In the genomic region with DNA sequence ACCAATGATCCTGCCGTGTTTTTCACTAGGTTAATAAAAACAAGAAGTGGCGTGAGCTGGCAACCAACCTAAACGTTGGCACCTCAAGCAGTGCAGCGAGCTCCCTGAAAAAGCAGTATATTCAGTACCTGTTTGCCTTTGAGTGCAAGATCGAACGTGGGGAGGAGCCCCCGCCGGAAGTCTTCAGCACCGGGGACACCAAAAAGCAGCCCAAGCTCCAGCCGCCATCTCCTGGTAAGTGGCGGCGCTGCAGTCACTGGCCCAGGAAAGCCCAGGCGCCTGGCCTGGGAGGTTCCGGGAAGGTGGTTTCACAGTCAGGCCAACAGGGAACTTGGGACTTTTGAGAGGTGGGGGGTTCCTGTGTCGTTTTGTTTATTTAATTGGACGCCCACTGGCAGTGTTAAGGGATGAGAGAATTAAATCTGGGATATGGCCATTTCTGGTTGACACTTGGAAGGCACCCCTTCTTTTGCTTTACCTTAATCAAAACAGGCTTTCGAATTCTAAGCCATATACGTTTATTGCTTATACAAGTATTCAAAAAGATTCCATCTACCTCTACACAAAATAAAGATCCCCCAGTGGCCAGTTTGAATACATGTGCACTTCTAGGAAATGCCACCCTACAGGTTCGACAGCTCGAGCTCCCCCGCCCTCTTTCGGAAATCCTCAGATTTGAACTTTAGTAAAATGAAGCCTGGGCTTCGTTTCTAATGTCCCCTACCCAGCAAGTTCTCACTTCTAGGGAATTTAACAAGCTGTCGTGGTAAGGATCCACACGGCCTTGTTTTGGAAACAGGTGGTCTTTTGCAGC, we compare ENCODE assay signal across 8 cellular contexts.
A peak's percentile ranks its signal among the peaks of the same experiment; 100 is the strongest.
DNase-seq lines count a peak whose midpoint lies in the region; ATAC-seq and TF ChIP-seq lines count a peak whose summit lies in the region.

No MANE protein-coding gene starts in this region.

- H3K27me3 ChIP-seq in DND-41 (ENCODE audit: insufficient read depth, low read length, poor library complexity) (no peaks in the 10 kb centered on the region), KMS-11 (ENCODE audit: insufficient read depth, low read depth) (no peaks in the 10 kb centered on the region), upper lobe of left lung (no peaks in the 10 kb centered on the region)

- H3K9me3 ChIP-seq in DND-41 (ENCODE audit: insufficient read depth, low read length, severe bottlenecking), result no peaks in the 10 kb centered on the region
- no peaks in the 10 kb centered on the region for H3K9me3 ChIP-seq in upper lobe of left lung

- TF ChIP-seq CTCF in DND-41 (IDR thresholded peaks at IDR 0.05; ENCODE audit: borderline replicate concordance, extremely low read depth, low read length, poor library complexity, severe bottlenecking) (peak; percentile 73), KMS-11 (conservative IDR thresholded peaks at IDR 0.05; ENCODE audit: low read depth, low read length) (peak; percentile 80), upper lobe of left lung (IDR thresholded peaks at IDR 0.05) (peak; percentile 77 to 91 (median 86))

- H3K79me2 ChIP-seq in DND-41 (ENCODE audit: insufficient read depth, low read length) (no peaks in the 10 kb centered on the region), KMS-11 (ENCODE audit: insufficient read depth, low read depth) (no peaks in the 10 kb centered on the region)

- peaks cover 7% of the 10 kb centered on the region for H3K4me1 Mint-ChIP-seq in activated naive CD8-positive, alpha-beta T cell treated with anti-CD3 and anti-CD28 coated beads for 36 hours

- H3K27ac Mint-ChIP-seq in activated naive CD8-positive, alpha-beta T cell treated with anti-CD3 and anti-CD28 coated beads for 36 hours, result no peak overlapping the region

- no peak overlapping the region for H3K4me3 Mint-ChIP-seq in activated naive CD8-positive, alpha-beta T cell treated with anti-CD3 and anti-CD28 coated beads for 36 hours

- H3K36me3 ChIP-seq in DND-41 (ENCODE audit: insufficient read depth, low read length) (peaks cover 84% of the 10 kb centered on the region), KMS-11 (ENCODE audit: insufficient read depth) (0 out of 2 replicates have a peak, but pooled peaks cover 2% of the 10 kb centered on the region), upper lobe of left lung (peaks cover 16 to 75% (median 35%) of the 10 kb centered on the region in 4 donors)

- no peaks in the 10 kb centered on the region for H3K4me1 ChIP-seq in DND-41 (ENCODE audit: insufficient read depth, low read length)
- peaks cover 68% of the 10 kb centered on the region for H3K4me1 ChIP-seq in KMS-11 (ENCODE audit: low read depth, poor library complexity, severe bottlenecking)
- H3K4me1 ChIP-seq in upper lobe of left lung, result peaks cover 2 to 18% (median 15%) of the 10 kb centered on the region in 4 donors

- H3K27me3 Mint-ChIP-seq in activated naive CD8-positive, alpha-beta T cell treated with anti-CD3 and anti-CD28 coated beads for 36 hours, result no peaks in the 10 kb centered on the region

- ATAC-seq in DND-41 (ENCODE audit: insufficient read depth, low read depth) (peak; percentile 66; the same call in 1 of the 3 replicates), SK-N-SH treated with all-trans-retinoic acid at 6 μM for 48 hours (peak; percentile 90), Right ventricle myocardium superior (ENCODE audit: poor library complexity) (peak; percentile 79), upper lobe of left lung (ENCODE audit: low FRiP score in 2 of 2) (peak; percentile 69 to 87), HG03521 (IDR thresholded peaks at IDR 0.05; ENCODE audit: unreplicated experiment) (no peak)

- peaks cover 6% of the 10 kb centered on the region for H3K36me3 Mint-ChIP-seq in activated naive CD8-positive, alpha-beta T cell treated with anti-CD3 and anti-CD28 coated beads for 36 hours

- 53 to 56% methylated on average over 25 of the region's 25 CpGs for WGBS in upper lobe of left lung, 2 donors

- no peak for TF ChIP-seq EP300 in upper lobe of left lung (IDR thresholded peaks at IDR 0.05)

- H3K4me2 ChIP-seq in DND-41 (ENCODE audit: insufficient read depth, low read length) (no peak overlapping the region), KMS-11 (peak overlapping the region; percentile 19; the same call in 1 of the 2 replicates)

- H3K9ac ChIP-seq in DND-41 (ENCODE audit: low read depth, low read length), result no peak overlapping the region
- H3K9ac ChIP-seq in KMS-11, result no peak overlapping the region

- H2AFZ ChIP-seq in DND-41 (ENCODE audit: low read depth, low read length) (no peak overlapping the region), KMS-11 (ENCODE audit: low read depth) (no peak overlapping the region)

- peak; percentile 29 for DNase-seq in DND-41
- DNase-seq in activated naive CD8-positive, alpha-beta T cell treated with anti-CD3 and anti-CD28 coated beads for 36 hours, result peak; percentile 55
- DNase-seq in Right ventricle myocardium superior, result peak; percentile 83
- peak; percentile 54 to 96 (median 76) for DNase-seq in posterior cingulate gyrus
- peak; percentile 80 to 89 for DNase-seq in upper lobe of left lung

- H3K27ac ChIP-seq in DND-41 (ENCODE audit: low read length), result no peak overlapping the region
- peak overlapping the region; percentile 70; the same call in 1 of the 2 replicates for H3K27ac ChIP-seq in KMS-11
- no peak overlapping the region for H3K27ac ChIP-seq in upper lobe of left lung

- TF ChIP-seq POLR2A in upper lobe of left lung (IDR thresholded peaks at IDR 0.05), result no peak

- intact Hi-C loops in Right ventricle myocardium superior (cut with DNase I) (loop anchor here (5.0 kb wide), 1 partner anchor 147 kb away; no protein-coding TSS in a partner anchor), posterior cingulate gyrus (cut with DNase I) (loop anchor here (2.0 to 10.0 kb wide), 4 partner anchors 137 to 620 kb away; no protein-coding TSS in a partner anchor)

- no peaks in the 10 kb centered on the region for H3K9me3 Mint-ChIP-seq in activated naive CD8-positive, alpha-beta T cell treated with anti-CD3 and anti-CD28 coated beads for 36 hours

- peaks cover 5% of the 10 kb centered on the region; the same call in 1 of the 2 replicates for H4K20me1 ChIP-seq in DND-41 (ENCODE audit: insufficient read depth, low read length)
- H4K20me1 ChIP-seq in KMS-11 (ENCODE audit: insufficient read depth), result no peaks in the 10 kb centered on the region

- H3K4me3 ChIP-seq in DND-41 (ENCODE audit: low read depth in 1 of 2, low read length in 2 of 2) (no peak overlapping the region), KMS-11 (IDR thresholded peaks at IDR 0.05; ENCODE audit: insufficient read depth, low read depth, low read length) (no peak overlapping the region), upper lobe of left lung (peak overlapping the region in 1 of 4 donors; percentile 19)

TF ChIP-seq in SK-N-SH treated with all-trans-retinoic acid at 6 μM for 48 hours, 23 proteins besides CTCF, POLR2A, EP300 and RAD21:
- TF ChIP-seq, protein P1, sequence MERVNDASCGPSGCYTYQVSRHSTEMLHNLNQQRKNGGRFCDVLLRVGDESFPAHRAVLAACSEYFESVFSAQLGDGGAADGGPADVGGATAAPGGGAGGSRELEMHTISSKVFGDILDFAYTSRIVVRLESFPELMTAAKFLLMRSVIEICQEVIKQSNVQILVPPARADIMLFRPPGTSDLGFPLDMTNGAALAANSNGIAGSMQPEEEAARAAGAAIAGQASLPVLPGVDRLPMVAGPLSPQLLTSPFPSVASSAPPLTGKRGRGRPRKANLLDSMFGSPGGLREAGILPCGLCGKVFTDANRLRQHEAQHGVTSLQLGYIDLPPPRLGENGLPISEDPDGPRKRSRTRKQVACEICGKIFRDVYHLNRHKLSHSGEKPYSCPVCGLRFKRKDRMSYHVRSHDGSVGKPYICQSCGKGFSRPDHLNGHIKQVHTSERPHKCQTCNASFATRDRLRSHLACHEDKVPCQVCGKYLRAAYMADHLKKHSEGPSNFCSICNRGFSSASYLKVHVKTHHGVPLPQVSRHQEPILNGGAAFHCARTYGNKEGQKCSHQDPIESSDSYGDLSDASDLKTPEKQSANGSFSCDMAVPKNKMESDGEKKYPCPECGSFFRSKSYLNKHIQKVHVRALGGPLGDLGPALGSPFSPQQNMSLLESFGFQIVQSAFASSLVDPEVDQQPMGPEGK (CRISPR knock-in tag; IDR thresholded peaks at IDR 0.05; ENCODE audit: borderline replicate concordance), result peak; percentile 52; the same call in 1 of the 2 replicates
- no peak for TF ChIP-seq CSDC2 (CRISPR knock-in tag; IDR thresholded peaks at IDR 0.05)

Comparison
In these comparisons a context has a peak if more than half of its experiments do, and no peak if none do; other contexts are left out.
1. DNase-seq: peak in every context shown above with its lines; median percentile 84 in upper lobe of left lung; 83 in Right ventricle myocardium superior; 76 in posterior cingulate gyrus; 55 in activated naive CD8-positive, alpha-beta T cell treated with anti-CD3 and anti-CD28 coated beads for 36 hours; 29 in DND-41.